ENCODE assay signal across 12 cellular contexts in genomic region chr5:129400395-129400983, GRCh38. TPM values are rescaled to one million over a fixed set of nuclear protein-coding genes. Genes with fewer than 3 reads are reported as not detected.
A peak's percentile ranks its signal among the peaks of the same experiment; 100 is the strongest.
DNase-seq lines count a peak whose midpoint lies in the region; ATAC-seq, FAIRE-seq and TF ChIP-seq lines count a peak whose summit lies in the region.
"Had no signal": no experiment of that assay in that cellular context is flagged by ENCODE, and none has a peak within 500 bp of the region (broad histone marks: within the 10 kb centered on the region; RNA-seq: fewer than 3 reads in every experiment).

No MANE protein-coding gene starts in this region.

- peaks cover 16% of the 10 kb centered on the region; the same call in 1 of the 2 replicates for H3K27me3 ChIP-seq in PC-3 (ENCODE audit: low read length)

- no TSS peak for BruUV-seq in PC-3 (replicated peaks; lab: Mats Ljungman, UMichigan)

- no peaks in the 10 kb centered on the region for H3K36me3 ChIP-seq in PC-3 (ENCODE audit: low read depth, low read length)

- no peaks in the 10 kb centered on the region for H4K20me1 ChIP-seq in PC-3 (ENCODE audit: low read length)

- intact Hi-C loops in PC-3 (cut with micrococcal nuclease) = loop anchor here (5.0 kb wide), 1 partner anchor 367 kb away; no protein-coding TSS in a partner anchor
- intact Hi-C loops in activated naive CD4-positive, alpha-beta T cell treated with anti-CD3 and anti-CD28 coated beads for 36 hours (cut with micrococcal nuclease) = no loop called here

- no peaks in the 10 kb centered on the region for H3K27me3 Mint-ChIP-seq in activated naive CD4-positive, alpha-beta T cell treated with anti-CD3 and anti-CD28 coated beads for 36 hours (ENCODE audit: low read depth)

- H3K9ac ChIP-seq in PC-3 (ENCODE audit: low read length) = no peak overlapping the region

- H3K27ac Mint-ChIP-seq in activated naive CD4-positive, alpha-beta T cell treated with anti-CD3 and anti-CD28 coated beads for 36 hours = no peak overlapping the region

- H3K4me3 ChIP-seq in PC-3 (ENCODE audit: low read length) (no peak overlapping the region), fibroblast of villous mesenchyme (ENCODE audit: low read depth, low read length) (no peak overlapping the region)

- no peak overlapping the region for H3K4me2 ChIP-seq in PC-3 (ENCODE audit: low read length)

- FAIRE-seq in A204.1 (lab: Jason Lieb, UNC) (peak; percentile 87), GM12892 (lab: Jason Lieb, UNC) (no peak)
- FAIRE-seq: TTC549 had no signal

- no peaks in the 10 kb centered on the region for H3F3A ChIP-seq in PC-3 (ENCODE audit: low read length, unreplicated experiment)

- no peak for TF ChIP-seq POLR2A in GM12892 (IDR thresholded peaks at IDR 0.05; ENCODE audit: low read depth, low read length)

- DNase-seq in ELR (ENCODE audit: low read depth) (peak; percentile 16), PC-3 (peak; percentile 22), fibroblast of villous mesenchyme (ENCODE audit: low read depth) (no peak), GM12892 (ENCODE audit: insufficient read length) (no peak)
- DNase-seq in activated naive CD4-positive, alpha-beta T cell treated with anti-CD3 and anti-CD28 coated beads for 36 hours = no peak
- DNase-seq: effector CD4-positive, alpha-beta T cell; H7; left colon had no signal

- H3K4me3 Mint-ChIP-seq in activated naive CD4-positive, alpha-beta T cell treated with anti-CD3 and anti-CD28 coated beads for 36 hours = no peak overlapping the region

- H3K9me2 ChIP-seq in PC-3 (replicated peaks; ENCODE audit: low read length) = no peaks in the 10 kb centered on the region

- TF ChIP-seq CTCF in PC-3 (conservative IDR thresholded peaks at IDR 0.05; ENCODE audit: low read depth, low read length) (peak; percentile 54; the same call in 1 of the 2 replicates), fibroblast of villous mesenchyme (IDR thresholded peaks at IDR 0.05; ENCODE audit: insufficient read depth, low read depth, low read length) (peak; percentile 37)

- no peaks in the 10 kb centered on the region for H3K4me1 Mint-ChIP-seq in activated naive CD4-positive, alpha-beta T cell treated with anti-CD3 and anti-CD28 coated beads for 36 hours (ENCODE audit: low read depth)

- POLR2A ChIA-PET in PC-3 (lab: Charles Lee; ENCODE audit: unreplicated experiment) = no interaction called here

- no peaks in the 10 kb centered on the region for H3K9me3 ChIP-seq in PC-3 (ENCODE audit: low read length)

- no peak for ATAC-seq in PC-3
- ATAC-seq in esophagus mucosa = no peak
- no peak for ATAC-seq in HG02763 (IDR thresholded peaks at IDR 0.05; ENCODE audit: unreplicated experiment)
- ATAC-seq: left colon had no signal

- H2AFZ ChIP-seq in PC-3 (ENCODE audit: low read length) = no peak overlapping the region

- no peaks in the 10 kb centered on the region for H3K79me2 ChIP-seq in PC-3 (ENCODE audit: low read length)

- no peak overlapping the region for H3K27ac ChIP-seq in PC-3 (ENCODE audit: low read length)

- CTCF ChIA-PET in PC-3 (lab: Charles Lee) = no interaction called here
- CTCF ChIA-PET in activated naive CD4-positive, alpha-beta T cell treated with anti-CD3 and anti-CD28 coated beads for 36 hours (lab: Charles Lee) = no interaction called here

- H3K9me3 Mint-ChIP-seq in activated naive CD4-positive, alpha-beta T cell treated with anti-CD3 and anti-CD28 coated beads for 36 hours = peaks cover 6% of the 10 kb centered on the region

- no peaks in the 10 kb centered on the region for H3K36me3 Mint-ChIP-seq in activated naive CD4-positive, alpha-beta T cell treated with anti-CD3 and anti-CD28 coated beads for 36 hours (ENCODE audit: low read depth)

- H3K4me1 ChIP-seq in PC-3 (ENCODE audit: insufficient read depth, low read length) = no peaks in the 10 kb centered on the region

RNA-seq across cellular contexts. Expression of gene ADAMTS19, which starts 59.6 kb away (rescaled TPM):
- not detected in 2 replicates for total RNA-seq in PC-3 (2014; rRNA removed)
- 8.7 and 9.5 TPM in 2 replicates for total RNA-seq in fibroblast of villous mesenchyme
- not detected for total RNA-seq in activated naive CD4-positive, alpha-beta T cell treated with anti-CD3 and anti-CD28 coated beads for 36 hours
- total RNA-seq in esophagus mucosa = not detected
- not detected for polyA plus RNA-seq in GM12892 (2012; ENCODE audit: missing spikeins)

Comparison
In these comparisons a context has a peak if more than half of its experiments do, and no peak if none do; other contexts are left out.
1. DNase-seq: peak in ELR (single experiment) and PC-3 (single experiment); none in fibroblast of villous mesenchyme (single experiment), activated naive CD4-positive, alpha-beta T cell treated with anti-CD3 and anti-CD28 coated beads for 36 hours (single experiment) and GM12892 (single experiment).